ENCODE assay signal across 8 cellular contexts in genomic region chr11:47578524-47579460, GRCh38. TPM values are rescaled to one million over a fixed set of nuclear protein-coding genes. Genes with fewer than 3 reads are reported as not detected.
DNase-seq lines count a peak whose midpoint lies in the region; TF ChIP-seq lines count a peak whose summit lies in the region.

TSS of gene KBTBD4 (minus strand) at chr11:47578970. CDS start at chr11:47578951, 19 bp downstream.
TSS of gene NDUFS3 (plus strand) at chr11:47579074. CDS start at chr11:47579092, 18 bp downstream.

- no peak within 1 kb of the TSS for H3K56ac ChIP-seq in H9 (ENCODE audit: insufficient read length, low read depth, low read length)

- peaks cover 5% of the 10 kb centered on the region for H3K4me1 ChIP-seq in H9 (ENCODE audit: insufficient read depth, low read length)

- H2AK5ac ChIP-seq in H9 (ENCODE audit: insufficient read length, low read length) = no peak within 1 kb of the TSS

- no peaks in the 10 kb centered on the region for H3K27me3 ChIP-seq in H9 (ENCODE audit: insufficient read depth, low read length)

- H3K27me3 Mint-ChIP-seq in H9 (ENCODE audit: low read depth) = no peaks in the 10 kb centered on the region
- H3K27me3 Mint-ChIP-seq in nephron progenitor cell (ENCODE audit: low read depth, poor library complexity) = no peaks in the 10 kb centered on the region
- H3K27me3 Mint-ChIP-seq in stimulated activated naive CD8-positive, alpha-beta T cell treated with anti-CD3 and anti-CD28 coated beads, Interleukin-15, Interleukin-2, amounts not matched to agents 100 ng/mL and 50 ng/mL, for 24 hours = no peaks in the 10 kb centered on the region

- no peak within 1 kb of the TSS for H4K91ac ChIP-seq in H9 (ENCODE audit: insufficient read length, low read depth, low read length)

- WGBS in H9 (ENCODE audit: extremely low coverage, insufficient read length, low lambda C conversion rate) = no CpG with 5 or more reads among the region's 71 CpGs

- H3K36me3 Mint-ChIP-seq in H9 (ENCODE audit: insufficient read depth in 1 of 3, low read depth in 3 of 3) (peaks cover 41 to 77% (median 72%) of the 10 kb centered on the region in 3 experiments), nephron progenitor cell (ENCODE audit: low read depth) (peaks cover 59% of the 10 kb centered on the region)
- H3K36me3 Mint-ChIP-seq in stimulated activated naive CD8-positive, alpha-beta T cell treated with anti-CD3 and anti-CD28 coated beads, Interleukin-15, Interleukin-2, amounts not matched to agents 100 ng/mL and 50 ng/mL, for 24 hours (ENCODE audit: low read depth) = peaks cover 69% of the 10 kb centered on the region

- peak within 1 kb of the TSS; percentile 37 for H4K8ac ChIP-seq in H9 (replicated peaks; ENCODE audit: insufficient read length, low read depth, low read length)

- 0 out of 2 replicates have a peak within 1 kb of the TSS, but pooled peaks have one; percentile 9 for H2BK15ac ChIP-seq in H9 (ENCODE audit: low read depth, low read length)

- TF ChIP-seq CTCF in H9 (conservative IDR thresholded peaks at IDR 0.05) (no peak), fibroblast of the aortic adventitia (IDR thresholded peaks at IDR 0.05; ENCODE audit: insufficient read depth, low read length) (no peak), nephron progenitor cell (IDR thresholded peaks at IDR 0.05) (no peak)

- H2BK120ac ChIP-seq in H9 (ENCODE audit: low read depth, low read length, poor library complexity, severe bottlenecking) = no peak within 1 kb of the TSS

- H3K79me2 ChIP-seq in H9 (ENCODE audit: insufficient read depth, low read length) = peaks cover 7% of the 10 kb centered on the region; the same call in 1 of the 2 replicates

- peak within 1 kb of the TSS; percentile 99 for H3K14ac ChIP-seq in H9 (ENCODE audit: insufficient read depth, low read length)

- no peaks in the 10 kb centered on the region for H4K20me1 ChIP-seq in H9 (ENCODE audit: control insufficient read depth, insufficient read depth, insufficient read length)

- peaks cover 6% of the 10 kb centered on the region for H3K79me1 ChIP-seq in H9 (ENCODE audit: insufficient read depth, low read depth, low read length, poor library complexity, severe bottlenecking)

- H3K4me3 ChIP-seq in fibroblast of the aortic adventitia (ENCODE audit: low read depth, low read length) = peak within 1 kb of the TSS; percentile 96

- H2AFZ ChIP-seq in H9 (ENCODE audit: low read length) = peak within 1 kb of the TSS; percentile 84

- H3K4me3 Mint-ChIP-seq in H9 (peak within 1 kb of the TSS; percentile 94 to 100), nephron progenitor cell (peak within 1 kb of the TSS; percentile 98)
- peak within 1 kb of the TSS; percentile 98 for H3K4me3 Mint-ChIP-seq in stimulated activated naive CD8-positive, alpha-beta T cell treated with anti-CD3 and anti-CD28 coated beads, Interleukin-15, Interleukin-2, amounts not matched to agents 100 ng/mL and 50 ng/mL, for 24 hours

- peak within 1 kb of the TSS; percentile 94 for H2BK5ac ChIP-seq in H9 (ENCODE audit: insufficient read length, low read length)

- H4K5ac ChIP-seq in H9 (ENCODE audit: insufficient read length, low read depth, low read length) = peak within 1 kb of the TSS; percentile 37

- H3K4ac ChIP-seq in H9 (ENCODE audit: low read depth, low read length) = no peak within 1 kb of the TSS; the same call in 1 of the 2 replicates

- H2BK20ac ChIP-seq in H9 (ENCODE audit: low read depth, low read length, poor library complexity, severe bottlenecking) = no peak within 1 kb of the TSS

- peak within 1 kb of the TSS; percentile 75 for H3K27ac ChIP-seq in H9 (ENCODE audit: insufficient read length, low read depth, low read length)

- H3K23ac ChIP-seq in H9 (ENCODE audit: insufficient read length, low read depth, low read length) = no peak within 1 kb of the TSS

- H3K27ac Mint-ChIP-seq in H9 = peak within 1 kb of the TSS; percentile 100
- H3K27ac Mint-ChIP-seq in nephron progenitor cell = peak within 1 kb of the TSS; percentile 100
- peak within 1 kb of the TSS; percentile 99 for H3K27ac Mint-ChIP-seq in stimulated activated naive CD8-positive, alpha-beta T cell treated with anti-CD3 and anti-CD28 coated beads, Interleukin-15, Interleukin-2, amounts not matched to agents 100 ng/mL and 50 ng/mL, for 24 hours

- peak within 1 kb of the TSS; percentile 99 for H3K18ac ChIP-seq in H9 (ENCODE audit: insufficient read length, low read depth, low read length)

- peak; percentile 91 for TF ChIP-seq POLR2A in Raji (IDR thresholded peaks at IDR 0.05; ENCODE audit: insufficient read depth, low read depth, low read length)

- peak within 1 kb of the TSS; percentile 94 for H3K9ac ChIP-seq in H9 (ENCODE audit: extremely low read depth, insufficient read length, low read length)

- H3K4me1 Mint-ChIP-seq in H9 (peaks cover 18 to 21% of the 10 kb centered on the region in 2 experiments), nephron progenitor cell (peaks cover 43% of the 10 kb centered on the region)
- peaks cover 46% of the 10 kb centered on the region for H3K4me1 Mint-ChIP-seq in stimulated activated naive CD8-positive, alpha-beta T cell treated with anti-CD3 and anti-CD28 coated beads, Interleukin-15, Interleukin-2, amounts not matched to agents 100 ng/mL and 50 ng/mL, for 24 hours (ENCODE audit: low read depth)

- H3K23me2 ChIP-seq in H9 (ENCODE audit: insufficient read length, low read depth, low read length, poor library complexity, severe bottlenecking) = peaks cover 4% of the 10 kb centered on the region

- H3K9me3 Mint-ChIP-seq in H9 = peaks cover 0 to 3% of the 10 kb centered on the region in 2 experiments; a peak in 2 of 5 replicates
- no peaks in the 10 kb centered on the region for H3K9me3 Mint-ChIP-seq in nephron progenitor cell
- H3K9me3 Mint-ChIP-seq in stimulated activated naive CD8-positive, alpha-beta T cell treated with anti-CD3 and anti-CD28 coated beads, Interleukin-15, Interleukin-2, amounts not matched to agents 100 ng/mL and 50 ng/mL, for 24 hours = no peaks in the 10 kb centered on the region

- H3T11ph ChIP-seq in H9 (ENCODE audit: low read length) = no peak within 1 kb of the TSS

- DNase-seq in ELR (ENCODE audit: low read depth) (peak; percentile 92), H9 (peak; percentile 92), M059J (ENCODE audit: low read depth) (peak; percentile 87), fibroblast of the aortic adventitia (ENCODE audit: low read depth) (peak; percentile 88), nephron progenitor cell (peak; percentile 96)
- peak; percentile 81 for DNase-seq in activated T-helper 9 cell treated with anti-CD3 and anti-CD28 coated beads, Interleukin-2, amount 50 U/mL, for 16 hours (ENCODE audit: low read depth)

- no peak within 1 kb of the TSS for H2BK12ac ChIP-seq in H9 (ENCODE audit: insufficient read length, low read depth, low read length)

- no peaks in the 10 kb centered on the region for H3K9me3 ChIP-seq in H9 (ENCODE audit: control insufficient read depth, low read depth, low read length)

- peak within 1 kb of the TSS; percentile 98 for H3K4me2 ChIP-seq in H9 (ENCODE audit: insufficient read depth, insufficient read length, low read length)

RNA-seq across cellular contexts. Expression of gene KBTBD4, which starts in this region (rescaled TPM):
- total RNA-seq in H9 (2021) (15.2 and 15.9 TPM in 2 replicates), fibroblast of the aortic adventitia (ENCODE audit: low replicate concordance) (28.4 and 29.9 TPM in 2 replicates)
- total RNA-seq in M059J (2014; rRNA removed; shearing (Covaris generic)) = 26.0 and 35.4 TPM in 2 replicates

RNA-seq across cellular contexts. Expression of gene NDUFS3, which starts in this region (rescaled TPM):
- 130 and 144 TPM in 2 replicates for total RNA-seq in H9 (2021)
- total RNA-seq in M059J (2014; rRNA removed; shearing (Covaris generic)) = 85.7 and 108 TPM in 2 replicates
- total RNA-seq in fibroblast of the aortic adventitia (ENCODE audit: low replicate concordance) = 56.5 and 157 TPM in 2 replicates

Comparison
In these comparisons a context has a peak if more than half of its experiments do, and no peak if none do; other contexts are left out.
1. Peak in every context shown above with its lines: DNase-seq, H3K4me3 ChIP-seq and H3K27ac ChIP-seq.